ENCODE assay signal across 15 cellular contexts in the genomic region with DNA sequence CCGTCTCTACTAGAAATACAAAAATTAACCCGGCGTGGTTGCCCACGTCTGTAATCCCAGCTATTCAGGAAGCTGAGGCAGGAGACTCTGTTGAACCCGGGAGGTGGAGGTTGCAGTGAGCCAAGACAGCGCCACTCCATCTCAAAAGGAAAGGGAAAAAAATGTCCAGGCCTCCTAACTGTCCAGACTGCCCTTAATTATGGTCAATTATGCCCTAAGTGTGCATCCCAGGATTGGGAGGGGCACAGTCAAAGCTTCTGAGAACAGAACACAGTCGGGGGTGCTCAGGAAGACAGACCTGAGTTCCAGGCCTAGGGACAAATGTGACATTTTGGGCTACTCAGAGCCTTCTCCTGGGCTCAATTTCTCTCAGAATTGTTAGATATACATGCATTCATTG. TPM values are rescaled to one million over a fixed set of nuclear protein-coding genes. Genes with fewer than 3 reads are reported as not detected.
DNase-seq lines count a peak whose midpoint lies in the region; ATAC-seq, FAIRE-seq and TF ChIP-seq lines count a peak whose summit lies in the region.
"Had no signal": no experiment of that assay in that cellular context is flagged by ENCODE, and none has a peak within 500 bp of the region (broad histone marks: within the 10 kb centered on the region; RNA-seq: fewer than 3 reads in every experiment).

No MANE protein-coding gene starts in this region.

- H3K36me3 ChIP-seq in DOHH2 (ENCODE audit: control insufficient read depth, low read length) (no peaks in the 10 kb centered on the region), MM.1S (replicated peaks; ENCODE audit: insufficient read depth, low read length) (no peaks in the 10 kb centered on the region), astrocyte (ENCODE audit: insufficient read depth, low read length) (no peaks in the 10 kb centered on the region), HAP-1 (replicated peaks) (no peaks in the 10 kb centered on the region)
- H3K36me3 ChIP-seq: ovary had no signal

- H3K4me1 ChIP-seq in DOHH2 (ENCODE audit: control insufficient read depth, low read length) (peaks cover 49% of the 10 kb centered on the region), MM.1S (ENCODE audit: low read length) (peaks cover 21% of the 10 kb centered on the region), astrocyte (ENCODE audit: insufficient read depth, low read length) (peaks cover 36% of the 10 kb centered on the region), HAP-1 (peaks cover 3% of the 10 kb centered on the region)

- H3K36me3 Mint-ChIP-seq in astrocyte (ENCODE audit: low read depth, unreplicated experiment) (no peaks in the 10 kb centered on the region), neural crest cell (ENCODE audit: low read depth) (no peaks in the 10 kb centered on the region)
- H3K36me3 Mint-ChIP-seq: activated naive CD4-positive, alpha-beta T cell treated with anti-CD3 and anti-CD28 coated beads, Interleukin-2, amount 50 U/mL, for 24 hours; WTC11 had no signal

- no peak overlapping the region for H3K4me3 Mint-ChIP-seq in astrocyte (ENCODE audit: unreplicated experiment)
- H3K4me3 Mint-ChIP-seq in neural crest cell = no peak overlapping the region
- H3K4me3 Mint-ChIP-seq: activated naive CD4-positive, alpha-beta T cell treated with anti-CD3 and anti-CD28 coated beads, Interleukin-2, amount 50 U/mL, for 24 hours; activated T-helper 1 cell treated with anti-CD3 and anti-CD28 coated beads, Interleukin-12 subunit alpha, Interleukin-12 subunit beta, Interleukin-2, Interleukin-4 antibody, amounts not matched to agents 30 ng/mL and 10 ng/mL and 1 ng/mL, durations not matched to agents 14 hours and 24 hours and 36 hours; WTC11 had no signal

- TF ChIP-seq CTCF in DOHH2 (IDR thresholded peaks at IDR 0.05; ENCODE audit: low read depth, low read length, poor library complexity, severe bottlenecking) = no peak
- no peak for TF ChIP-seq CTCF in MM.1S (IDR thresholded peaks at IDR 0.05; ENCODE audit: low read length)
- no peak for TF ChIP-seq CTCF in astrocyte (IDR thresholded peaks at IDR 0.05; ENCODE audit: insufficient read depth, low read depth, low read length)
- no peak for TF ChIP-seq CTCF in neural crest cell (conservative IDR thresholded peaks at IDR 0.05)

- H3K4me2 ChIP-seq in DOHH2 (ENCODE audit: low read length) = peak overlapping the region; percentile 95
- peak overlapping the region; percentile 34; the same call in 1 of the 2 replicates for H3K4me2 ChIP-seq in MM.1S (ENCODE audit: low read depth, low read length)
- peak overlapping the region; percentile 45 for H3K4me2 ChIP-seq in astrocyte (ENCODE audit: low read length)

- H3K27ac Mint-ChIP-seq in astrocyte (ENCODE audit: unreplicated experiment) (peak overlapping the region; percentile 67), neural crest cell (ENCODE audit: unreplicated experiment) (peak overlapping the region; percentile 21)
- H3K27ac Mint-ChIP-seq: activated T-helper 1 cell treated with anti-CD3 and anti-CD28 coated beads, Interleukin-12 subunit alpha, Interleukin-12 subunit beta, Interleukin-2, Interleukin-4 antibody, amounts not matched to agents 30 ng/mL and 10 ng/mL and 1 ng/mL, durations not matched to agents 14 hours and 24 hours and 36 hours; WTC11 had no signal

- no peak for FAIRE-seq in astrocyte (lab: Jason Lieb, UNC)
- FAIRE-seq: urothelium cell line had no signal

- no peak for DNase-seq in MM.1S
- DNase-seq in astrocyte (ENCODE audit: low read depth) = no peak
- no peak for DNase-seq in neural crest cell (ENCODE audit: low read depth, low spot score)
- no peak for DNase-seq in HAP-1 (ENCODE audit: low spot score in 2 of 2)
- DNase-seq in NCI-H524 treated with DMSO at 0.1 percent for 48 hours (lab: John Stamatoyannopoulos, UW) = no peak
- DNase-seq: NCI-H2171 had no signal

- H3K27ac ChIP-seq in DOHH2 (ENCODE audit: low read depth, low read length) (no peak overlapping the region; the same call in 1 of the 2 replicates), MM.1S (ENCODE audit: low read length) (no peak overlapping the region), astrocyte (ENCODE audit: low read depth, low read length) (no peak overlapping the region)
- H3K27ac ChIP-seq: C4-2B, ovary had no signal

- H3F3A ChIP-seq in DOHH2 (ENCODE audit: control insufficient read depth, insufficient read depth) (peaks cover 21% of the 10 kb centered on the region), MM.1S (ENCODE audit: insufficient read depth, low read length) (peaks cover 21% of the 10 kb centered on the region)

- H3K79me2 ChIP-seq in DOHH2 (ENCODE audit: control insufficient read depth, low read length) = no peaks in the 10 kb centered on the region
- H3K79me2 ChIP-seq in MM.1S (ENCODE audit: low read length) = no peaks in the 10 kb centered on the region
- H3K79me2 ChIP-seq in astrocyte (ENCODE audit: insufficient read depth, low read length) = no peaks in the 10 kb centered on the region

- in situ Hi-C loops in HAP-1 (cut with MboI; ENCODE audit: low sequenced_read_pairs) = loop anchor here (5.0 kb wide), 1 partner anchor 147 kb away; no protein-coding TSS in a partner anchor

- no peaks in the 10 kb centered on the region for H3K9me2 ChIP-seq in DOHH2 (replicated peaks; ENCODE audit: control insufficient read depth, low read length)
- no peaks in the 10 kb centered on the region for H3K9me2 ChIP-seq in MM.1S (replicated peaks; ENCODE audit: insufficient read depth, low read length)

- no peaks in the 10 kb centered on the region for H3K9me3 Mint-ChIP-seq in astrocyte (ENCODE audit: unreplicated experiment)
- no peaks in the 10 kb centered on the region for H3K9me3 Mint-ChIP-seq in neural crest cell
- H3K9me3 Mint-ChIP-seq: activated naive CD4-positive, alpha-beta T cell treated with anti-CD3 and anti-CD28 coated beads, Interleukin-2, amount 50 U/mL, for 24 hours; activated T-helper 1 cell treated with anti-CD3 and anti-CD28 coated beads, Interleukin-12 subunit alpha, Interleukin-12 subunit beta, Interleukin-2, Interleukin-4 antibody, amounts not matched to agents 30 ng/mL and 10 ng/mL and 1 ng/mL, durations not matched to agents 14 hours and 24 hours and 36 hours; WTC11 had no signal

- H3K27me3 ChIP-seq in DOHH2 (ENCODE audit: control insufficient read depth, low read length) (no peaks in the 10 kb centered on the region), MM.1S (replicated peaks; ENCODE audit: insufficient read depth, low read length) (peaks cover 34% of the 10 kb centered on the region), astrocyte (ENCODE audit: insufficient read depth, low read length) (peaks cover 5% of the 10 kb centered on the region), HAP-1 (ENCODE audit: low read depth) (no peaks in the 10 kb centered on the region)
- H3K27me3 ChIP-seq: ovary had no signal

- H2AFZ ChIP-seq in MM.1S (ENCODE audit: low read length) = peak overlapping the region; percentile 21
- no peak overlapping the region for H2AFZ ChIP-seq in astrocyte (ENCODE audit: low read depth, low read length)

- no peak overlapping the region for H3K4me3 ChIP-seq in DOHH2 (ENCODE audit: low read length)
- peak overlapping the region; percentile 16; the same call in 1 of the 2 replicates for H3K4me3 ChIP-seq in MM.1S (ENCODE audit: low read length)
- H3K4me3 ChIP-seq in astrocyte (ENCODE audit: insufficient read depth, low read depth, low read length) = no peak overlapping the region
- no peak overlapping the region for H3K4me3 ChIP-seq in HAP-1
- H3K4me3 ChIP-seq: GM12878, ovary had no signal

- H3K4me1 Mint-ChIP-seq in astrocyte (ENCODE audit: low read depth, unreplicated experiment) = peaks cover 11% of the 10 kb centered on the region
- H3K4me1 Mint-ChIP-seq in neural crest cell = peaks cover 30% of the 10 kb centered on the region

- no peak overlapping the region for H3K9ac ChIP-seq in MM.1S (ENCODE audit: low read length)
- peak overlapping the region; percentile 26 for H3K9ac ChIP-seq in astrocyte (ENCODE audit: low read length)

- H3K9me3 ChIP-seq in DOHH2 (ENCODE audit: control insufficient read depth, insufficient read depth, low read length) = no peaks in the 10 kb centered on the region
- H3K9me3 ChIP-seq in MM.1S (replicated peaks; ENCODE audit: insufficient read depth, low read length) = no peaks in the 10 kb centered on the region
- no peaks in the 10 kb centered on the region for H3K9me3 ChIP-seq in astrocyte (ENCODE audit: insufficient read depth, low read depth, low read length)
- H3K9me3 ChIP-seq in HAP-1 = no peaks in the 10 kb centered on the region
- H3K9me3 ChIP-seq: ovary had no signal

- H3K27me3 Mint-ChIP-seq in astrocyte (ENCODE audit: low read depth, unreplicated experiment) (peaks cover 20% of the 10 kb centered on the region), neural crest cell (ENCODE audit: low read depth) (peaks cover 29% of the 10 kb centered on the region)
- H3K27me3 Mint-ChIP-seq: activated naive CD4-positive, alpha-beta T cell treated with anti-CD3 and anti-CD28 coated beads, Interleukin-2, amount 50 U/mL, for 24 hours had no signal

- H4K20me1 ChIP-seq in DOHH2 (ENCODE audit: control insufficient read depth, insufficient read depth, low read depth, low read length) = no peaks in the 10 kb centered on the region
- H4K20me1 ChIP-seq in MM.1S (ENCODE audit: insufficient read depth, low read length) = no peaks in the 10 kb centered on the region
- no peaks in the 10 kb centered on the region for H4K20me1 ChIP-seq in astrocyte (ENCODE audit: insufficient read depth, low read length)

- no peak for ATAC-seq in HG02840 (IDR thresholded peaks at IDR 0.05; ENCODE audit: low FRiP score, unreplicated experiment)

RNA-seq across cellular contexts. Expression of a gene that starts 31.8 kb away (rescaled TPM):
- total RNA-seq in astrocyte (22.4 and 23.8 TPM in 2 replicates), neural crest cell (36.9 and 38.6 TPM in 2 replicates)

RNA-seq across cellular contexts. Expression of a gene that starts 59.4 kb away (rescaled TPM):
- total RNA-seq in astrocyte (99.9 and 111 TPM in 2 replicates), neural crest cell (369 and 401 TPM in 2 replicates)

RNA-seq across cellular contexts. Expression of a gene that starts 60.0 kb away (rescaled TPM):
- total RNA-seq in astrocyte (484 and 612 TPM in 2 replicates), neural crest cell (3,205 and 3,261 TPM in 2 replicates)

Comparison
In these comparisons a context has a peak if more than half of its experiments do, and no peak if none do; other contexts are left out.
1. H3K4me2 ChIP-seq: peak in every context shown above with its lines; median percentile 95 in DOHH2; 45 in astrocyte; 34 in MM.1S.